Comparison of ENCODE assay signal across 9 cellular contexts in the genomic region with DNA sequence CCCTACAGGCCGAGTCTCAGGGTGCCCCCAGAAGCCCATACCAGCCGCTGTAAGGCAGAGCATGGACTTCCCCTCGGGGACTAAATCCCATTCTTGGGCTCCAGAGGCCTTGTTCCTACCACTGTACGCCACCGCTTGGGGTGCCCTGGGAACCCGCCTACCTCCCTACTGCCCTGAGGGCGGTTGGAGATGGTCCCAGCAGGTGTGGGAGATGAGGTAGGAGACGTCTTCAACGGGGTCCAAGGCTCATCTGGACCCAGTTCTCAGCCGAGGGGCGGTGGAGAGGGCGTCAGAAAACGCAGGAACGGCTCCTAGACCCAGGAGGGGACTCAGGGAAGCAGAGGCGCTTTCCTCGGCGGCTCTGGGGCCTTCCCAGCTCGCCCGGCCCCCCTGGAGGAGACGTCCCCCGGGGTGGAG. TPM values are rescaled to one million over a fixed set of nuclear protein-coding genes. Genes with fewer than 3 reads are reported as not detected.
A peak's percentile ranks its signal among the peaks of the same experiment; 100 is the strongest.
DNase-seq lines count a peak whose midpoint lies in the region; ATAC-seq and TF ChIP-seq lines count a peak whose summit lies in the region.
"Had no signal": no experiment of that assay in that cellular context is flagged by ENCODE, and none has a peak within 500 bp of the region (broad histone marks: within the 10 kb centered on the region; RNA-seq: fewer than 3 reads in every experiment).

No MANE protein-coding gene starts in this region.

- no peaks in the 10 kb centered on the region for H3K4me1 Mint-ChIP-seq in activated T-helper 17 cell treated with anti-CD3 and anti-CD28 coated beads, Interleukin-2, amount 50 U/mL, for 72 hours

- H3K27me3 ChIP-seq in H7 (ENCODE audit: control insufficient read depth, insufficient read depth, low read length) (peaks cover 3% of the 10 kb centered on the region; the same call in 1 of the 2 replicates), iPS-20b (ENCODE audit: insufficient read depth, low read length) (peaks cover 7% of the 10 kb centered on the region), skeletal muscle tissue (ENCODE audit: control insufficient read depth in 3 of 3, insufficient read depth in 3 of 3, low read length in 3 of 3) (no peaks in the 10 kb centered on the region)

- CTCF ChIA-PET in GM10248 (lab: Yijun Ruan, JAX), result interaction anchor here (1.4 kb wide), 1 partner anchor 314 kb away, joined by 3 read pairs; no protein-coding TSS in a partner anchor

- no peaks in the 10 kb centered on the region for H3K27me3 Mint-ChIP-seq in activated T-helper 17 cell treated with anti-CD3 and anti-CD28 coated beads, Interleukin-2, amount 50 U/mL, for 72 hours

- ATAC-seq in activated T-helper 17 cell treated with anti-CD3 and anti-CD28 coated beads, Interleukin-2, amount 50 U/mL, for 72 hours (replicated peaks), result no peak
- no peak for ATAC-seq in GM18502 (IDR thresholded peaks at IDR 0.05; ENCODE audit: poor library complexity, unreplicated experiment)

- H3K9ac ChIP-seq in iPS-20b (ENCODE audit: low read depth, low read length), result no peak overlapping the region
- H3K9ac ChIP-seq in skeletal muscle tissue (ENCODE audit: low read depth in 1 of 3, low read length in 3 of 3), result peak overlapping the region in 2 of 3 donors; percentile 52 to 81

- H3K4me3 ChIP-seq in H7 (ENCODE audit: insufficient read depth, low read depth, low read length) (peak overlapping the region; percentile 76), iPS-20b (ENCODE audit: low read length) (peak overlapping the region; percentile 97; the same call in 1 of the 2 replicates), skeletal muscle tissue (ENCODE audit: low read length in 3 of 3) (peak overlapping the region; percentile 82 to 95 (median 93))

- H3K4me3 Mint-ChIP-seq in activated T-helper 17 cell treated with anti-CD3 and anti-CD28 coated beads, Interleukin-2, amount 50 U/mL, for 72 hours, result peak overlapping the region; percentile 92

- H3K27ac ChIP-seq in iPS-20b (ENCODE audit: low read length) (no peak overlapping the region), skeletal muscle tissue (ENCODE audit: low read depth, low read length) (no peak overlapping the region)

- TF ChIP-seq CTCF in GM10248 (IDR thresholded peaks at IDR 0.05; ENCODE audit: control extremely low read depth, extremely low read depth, low read depth, missing control alignments), result no peak

- H3K4me1 ChIP-seq in iPS-20b (ENCODE audit: insufficient read depth, low read length) (no peaks in the 10 kb centered on the region), skeletal muscle tissue (ENCODE audit: control insufficient read depth in 3 of 3, insufficient read depth in 3 of 3, low read length in 3 of 3) (peaks cover 15 to 26% (median 22%) of the 10 kb centered on the region in 3 donors)

- H3K9me3 Mint-ChIP-seq in activated T-helper 17 cell treated with anti-CD3 and anti-CD28 coated beads, Interleukin-2, amount 50 U/mL, for 72 hours, result peaks cover 19% of the 10 kb centered on the region

- H3K27ac Mint-ChIP-seq in activated T-helper 17 cell treated with anti-CD3 and anti-CD28 coated beads, Interleukin-2, amount 50 U/mL, for 72 hours, result no peak overlapping the region

- DNase-seq in H7 (no peak), GM10248 (ENCODE audit: extremely low spot score) (no peak), HK-2 (ENCODE audit: unreplicated experiment) (no peak)
- no peak for DNase-seq in effector CD8-positive, alpha-beta T cell (lab: John Stamatoyannopoulos, UW)
- DNase-seq: NCI-H1417 treated with DMSO at 0.1 percent for 48 hours had no signal

- H3K36me3 ChIP-seq in H7 (replicated peaks; ENCODE audit: control insufficient read depth, insufficient read depth, low read length), result peaks cover 10% of the 10 kb centered on the region
- peaks cover 25% of the 10 kb centered on the region for H3K36me3 ChIP-seq in iPS-20b (ENCODE audit: insufficient read depth, low read depth, low read length)
- peaks cover 8 to 16% (median 10%) of the 10 kb centered on the region in 3 donors for H3K36me3 ChIP-seq in skeletal muscle tissue (ENCODE audit: control insufficient read depth in 3 of 3, insufficient read depth in 3 of 3, low read length in 3 of 3)

- H3K9me3 ChIP-seq in iPS-20b (ENCODE audit: insufficient read depth, low read depth, low read length), result peaks cover 65% of the 10 kb centered on the region
- peaks cover 6 to 15% (median 13%) of the 10 kb centered on the region in 3 donors for H3K9me3 ChIP-seq in skeletal muscle tissue (ENCODE audit: control insufficient read depth in 3 of 3, low read length in 3 of 3)

- POLR2A ChIA-PET in GM10248 (lab: Yijun Ruan, JAX), result no interaction called here

- H3K36me3 Mint-ChIP-seq in activated T-helper 17 cell treated with anti-CD3 and anti-CD28 coated beads, Interleukin-2, amount 50 U/mL, for 72 hours (ENCODE audit: low read depth), result peaks cover 28% of the 10 kb centered on the region

RNA-seq across cellular contexts. Expression of a gene that starts 0.8 kb away (rescaled TPM):
- total RNA-seq in H7 (2014; rRNA removed; shearing (Covaris generic)), result 15.9 and 25.7 TPM in 2 replicates
- total RNA-seq in activated T-helper 17 cell treated with anti-CD3 and anti-CD28 coated beads, Interleukin-2, amount 50 U/mL, for 72 hours, result 1 to 10 TPM; 2.5 to 3.2 TPM
- 10.4 TPM for total RNA-seq in skeletal muscle tissue

RNA-seq across cellular contexts. Expression of a gene that starts 4.4 kb away (rescaled TPM):
- total RNA-seq in H7 (2014; rRNA removed; shearing (Covaris generic)), result 5.2 and 7.1 TPM in 2 replicates
- 1 to 10 TPM; 2.2 to 2.4 TPM for total RNA-seq in activated T-helper 17 cell treated with anti-CD3 and anti-CD28 coated beads, Interleukin-2, amount 50 U/mL, for 72 hours
- total RNA-seq in skeletal muscle tissue, result 7.8 TPM

RNA-seq across cellular contexts. Expression of a gene that starts 16.6 kb away (rescaled TPM):
- total RNA-seq in H7 (2014; rRNA removed; shearing (Covaris generic)), result 7.2 and 11.5 TPM in 2 replicates
- total RNA-seq in activated T-helper 17 cell treated with anti-CD3 and anti-CD28 coated beads, Interleukin-2, amount 50 U/mL, for 72 hours, result 1 to 10 TPM; 6.0 to 9.9 TPM
- 6.8 TPM for total RNA-seq in skeletal muscle tissue

RNA-seq across cellular contexts. Expression of a gene that starts 23.4 kb away (rescaled TPM):
- total RNA-seq in H7 (2014; rRNA removed; shearing (Covaris generic)), result 5.7 and 9.7 TPM in 2 replicates
- total RNA-seq in activated T-helper 17 cell treated with anti-CD3 and anti-CD28 coated beads, Interleukin-2, amount 50 U/mL, for 72 hours, result 1 to 10 TPM; 8.9 to 10.0 TPM
- 6.3 TPM for total RNA-seq in skeletal muscle tissue

RNA-seq across cellular contexts. Expression of a gene that starts 30.9 kb away (rescaled TPM):
- 31.6 and 34.4 TPM in 2 replicates for total RNA-seq in H7 (2014; rRNA removed; shearing (Covaris generic))
- 10 to 100 TPM in 1 of 2 donors, 1 to 10 TPM in 1; 5.7 to 11.2 TPM for total RNA-seq in activated T-helper 17 cell treated with anti-CD3 and anti-CD28 coated beads, Interleukin-2, amount 50 U/mL, for 72 hours
- total RNA-seq in skeletal muscle tissue, result 17.7 TPM
